In genomic region chr17:48624118-48624517, GRCh38 we compare ENCODE assay signal across 23 cellular contexts. TPM values are rescaled to one million over a fixed set of nuclear protein-coding genes. Genes with fewer than 3 reads are reported as not detected.
A peak's percentile ranks its signal among the peaks of the same experiment; 100 is the strongest.
DNase-seq lines count a peak whose midpoint lies in the region; ATAC-seq, FAIRE-seq and TF ChIP-seq lines count a peak whose summit lies in the region.
"Had no signal": no experiment of that assay in that cellular context is flagged by ENCODE, and none has a peak within 500 bp of the region (broad histone marks: within the 10 kb centered on the region; RNA-seq: fewer than 3 reads in every experiment).

No MANE protein-coding gene starts in this region.

- peaks cover 100% of the 10 kb centered on the region for H3K27me3 ChIP-seq in GM23338 (ENCODE audit: insufficient read depth)
- H3K27me3 ChIP-seq in K562 (ENCODE audit: control insufficient read depth in 2 of 2, insufficient read depth in 2 of 2, low read length in 2 of 2), result no peaks in the 10 kb centered on the region
- peaks cover 29 to 43% of the 10 kb centered on the region in 2 donors for H3K27me3 ChIP-seq in naive thymus-derived CD4-positive, alpha-beta T cell (ENCODE audit: control insufficient read depth in 2 of 2, insufficient read depth in 2 of 2, low read length in 2 of 2)

- CTCF ChIA-PET in K562 (lab: Yijun Ruan, JAX; ENCODE audit: low intra/inter-chr PET ratio), result interaction anchor here (0.6 kb wide), 1 partner anchor 197 kb away, joined by 4 read pairs; no protein-coding TSS in a partner anchor
- CTCF ChIA-PET in naive thymus-derived CD4-positive, alpha-beta T cell (lab: Charles Lee), result interaction anchor here (1.8 kb wide), 1 partner anchor 12 kb away, joined by 5 read pairs; no protein-coding TSS in a partner anchor

- DNase-seq in AG10803 (ENCODE audit: low read depth) (no peak), GM23338 (ENCODE audit: low spot score) (no peak), K562 (ENCODE audit: extremely low read depth in 1 of 4, low spot score in 3 of 4) (no peak), NCI-H1694 (lab: John Stamatoyannopoulos, UW) (no peak), activated gamma-delta T cell treated with Interleukin-2 at 50 U/mL for 16 hours (no peak), coronary artery (ENCODE audit: low spot score) (no peak)
- no peak for DNase-seq in naive thymus-derived CD4-positive, alpha-beta T cell
- DNase-seq: activated CD4-positive, alpha-beta T cell treated with anti-CD3 and anti-CD28 coated beads, Interleukin-2, amount 50 U/mL, for 4 hours; amygdala; COR-L47; effector CD8-positive, alpha-beta T cell; esophagus squamous epithelium; left ventricle myocardium inferior; NCI-H1105 treated with DMSO at 0.1 percent for 48 hours; NCI-H526 treated with DMSO at 0.1 percent for 48 hours; pancreas; right lobe of liver; SHP77 treated with DMSO at 0.1 percent for 48 hours; T-helper 1 cell; thyroid gland had no signal

- WGBS in K562 (ENCODE audit: insufficient coverage, low coverage, missing lambda C conversion rate), result 2% methylated on average over 5 of the region's 5 CpGs

- H4K20me1 ChIP-seq in GM23338 (replicated peaks; ENCODE audit: insufficient read depth), result peaks cover 55% of the 10 kb centered on the region
- H4K20me1 ChIP-seq in K562 (replicated peaks; ENCODE audit: control insufficient read depth, insufficient read depth, low read length), result peaks cover 51% of the 10 kb centered on the region

- peaks cover 15% of the 10 kb centered on the region for H3K4me1 Mint-ChIP-seq in GM23338
- peaks cover 13 to 25% (median 17%) of the 10 kb centered on the region in 7 donors for H3K4me1 Mint-ChIP-seq in naive thymus-derived CD4-positive, alpha-beta T cell

- H3K27ac Mint-ChIP-seq in GM23338, result no peak overlapping the region
- H3K27ac Mint-ChIP-seq in naive thymus-derived CD4-positive, alpha-beta T cell, result no peak overlapping the region
- H3K27ac Mint-ChIP-seq: activated T-helper 2 cell treated with anti-CD3 and anti-CD28 coated beads, Interferon-gamma antibody, Interleukin-2, Interleukin-4, amounts not matched to agents 10 μg/mL and 5 μg/mL and 100 μg/mL, durations not matched to agents 14 hours and 24 hours and 36 hours had no signal

- in situ Hi-C loops in K562 (cut with MboI), result loop anchor here (10.0 kb wide), 1 partner anchor 589 kb away; the partner anchor contains the start of gene COPZ2

- POLR2A ChIA-PET in K562 (lab: Yijun Ruan, JAX), result interaction anchor here (0.6 to 4.0 kb wide), 16 partner anchors 8 to 574 kb away, joined by 3 to 43 read pairs (median 4); partner anchors contain the start of genes HOXB5 and SNX11
- POLR2A ChIA-PET in naive thymus-derived CD4-positive, alpha-beta T cell (lab: Charles Lee), result interaction anchor here (0.6 to 1.4 kb wide), 3 partner anchors 8 to 1191 kb away, joined by 3 to 5 read pairs (median 3); partner anchors contain the start of gene HOXB8

- BruUV-seq in K562 (replicated peaks; lab: Mats Ljungman, UMichigan), result no TSS peak

- H3K79me2 ChIP-seq in GM23338 (replicated peaks; ENCODE audit: insufficient read depth) (no peaks in the 10 kb centered on the region), K562 (ENCODE audit: control insufficient read depth, insufficient read depth, low read length) (peaks cover 94% of the 10 kb centered on the region)

- no peaks in the 10 kb centered on the region for H3K9me3 ChIP-seq in K562 (replicated peaks; ENCODE audit: control insufficient read depth, insufficient read depth, low read depth, low read length)
- H3K9me3 ChIP-seq in naive thymus-derived CD4-positive, alpha-beta T cell (ENCODE audit: control insufficient read depth in 2 of 3, low read length in 3 of 3), result no peaks in the 10 kb centered on the region
- H3K9me3 ChIP-seq: esophagus squamous epithelium, left ventricle myocardium inferior, pancreas, right lobe of liver, thyroid gland had no signal

- no peak for FAIRE-seq in K562 (lab: Jason Lieb, UNC)
- FAIRE-seq: H1, pancreas had no signal

- no peak for TF ChIP-seq POLR2A in K562 (conservative IDR thresholded peaks at IDR 0.05)

- no peak for TF ChIP-seq RAD21 in K562 (CRISPR knock-in tag; conservative IDR thresholded peaks at IDR 0.05 in 1 of 2, IDR thresholded peaks at IDR 0.05 in 1 of 2)

- peaks cover 3% of the 10 kb centered on the region; the same call in 2 of the 3 replicates for H3K36me3 Mint-ChIP-seq in GM23338 (ENCODE audit: low read depth)
- H3K36me3 Mint-ChIP-seq in naive thymus-derived CD4-positive, alpha-beta T cell, result peaks cover 0 to 3% (median 0%) of the 10 kb centered on the region in 5 donors

- peak overlapping the region; percentile 69 for H3K4me3 ChIP-seq in AG10803 (ENCODE audit: low read length)
- H3K4me3 ChIP-seq in GM23338, result no peak overlapping the region
- peak overlapping the region; percentile 97 for H3K4me3 ChIP-seq in K562
- no peak overlapping the region for H3K4me3 ChIP-seq in naive thymus-derived CD4-positive, alpha-beta T cell (ENCODE audit: low read length)
- no peak overlapping the region for H3K4me3 ChIP-seq in coronary artery
- H3K4me3 ChIP-seq: pancreas, right lobe of liver had no signal

- H3F3A ChIP-seq in GM23338 (replicated peaks; ENCODE audit: low read depth), result peaks cover 51% of the 10 kb centered on the region

- intact Hi-C loops in K562 (cut with micrococcal nuclease), result no loop called here
- intact Hi-C loops in naive thymus-derived CD4-positive, alpha-beta T cell (cut with micrococcal nuclease), result no loop called here

- H3K27me3 Mint-ChIP-seq in GM23338 (ENCODE audit: insufficient read depth, low read depth, poor library complexity), result peaks cover 97% of the 10 kb centered on the region
- peaks cover 79 to 91% (median 86%) of the 10 kb centered on the region in 5 donors for H3K27me3 Mint-ChIP-seq in naive thymus-derived CD4-positive, alpha-beta T cell

- H3K4me2 ChIP-seq in GM23338 (peak overlapping the region; percentile 80; the same call in 1 of the 2 replicates), K562 (ENCODE audit: insufficient read depth, low read length) (peak overlapping the region; percentile 65)

- ATAC-seq in GM23338 (no peak), K562 (no peak), GM21576 (IDR thresholded peaks at IDR 0.05; ENCODE audit: unreplicated experiment) (no peak)
- ATAC-seq in naive thymus-derived CD4-positive, alpha-beta T cell, result no peak

- no peak for TF ChIP-seq EP300 in K562 (IDR thresholded peaks at IDR 0.05; ENCODE audit: low read length)

- peaks cover 4% of the 10 kb centered on the region; the same call in 2 of the 3 replicates for H3K9me3 Mint-ChIP-seq in GM23338
- H3K9me3 Mint-ChIP-seq in naive thymus-derived CD4-positive, alpha-beta T cell, result no peaks in the 10 kb centered on the region
- H3K9me3 Mint-ChIP-seq: activated T-helper 2 cell treated with anti-CD3 and anti-CD28 coated beads, Interferon-gamma antibody, Interleukin-2, Interleukin-4, amounts not matched to agents 10 μg/mL and 5 μg/mL and 100 μg/mL, durations not matched to agents 14 hours and 24 hours and 36 hours had no signal

- TF ChIP-seq CTCF in AG10803 (conservative IDR thresholded peaks at IDR 0.05; ENCODE audit: low read length) (no peak), GM23338 (conservative IDR thresholded peaks at IDR 0.05; ENCODE audit: low read depth in 2 of 2) (no peak), K562 (IDR thresholded peaks at IDR 0.05 in 2 of 3, conservative IDR thresholded peaks at IDR 0.05 in 1 of 3; ENCODE audit: insufficient read depth in 2 of 3, low read depth in 1 of 3, low read length in 3 of 3) (no peak), coronary artery (IDR thresholded peaks at IDR 0.05) (no peak)

- no peak overlapping the region for H3K27ac ChIP-seq in GM23338 (ENCODE audit: low read depth)
- H3K27ac ChIP-seq in K562 (ENCODE audit: extremely low read depth, low read depth, low read length), result peak overlapping the region; percentile 99
- no peak overlapping the region for H3K27ac ChIP-seq in naive thymus-derived CD4-positive, alpha-beta T cell (ENCODE audit: low read depth, low read length)
- H3K27ac ChIP-seq in coronary artery, result no peak overlapping the region
- H3K27ac ChIP-seq: esophagus squamous epithelium, left ventricle myocardium inferior, pancreas, right lobe of liver, thyroid gland had no signal

- H3K36me3 ChIP-seq in GM23338 (ENCODE audit: insufficient read depth) (no peaks in the 10 kb centered on the region), K562 (ENCODE audit: control insufficient read depth, insufficient read depth, low read length) (peaks cover 51% of the 10 kb centered on the region)
- no peaks in the 10 kb centered on the region for H3K36me3 ChIP-seq in naive thymus-derived CD4-positive, alpha-beta T cell (ENCODE audit: control insufficient read depth in 2 of 3, insufficient read depth in 3 of 3, low read length in 3 of 3)
- H3K36me3 ChIP-seq: esophagus squamous epithelium, left ventricle myocardium inferior, pancreas, right lobe of liver, thyroid gland had no signal

- H3K9ac ChIP-seq in K562 (ENCODE audit: insufficient read depth in 1 of 2, low read depth in 2 of 2, low read length in 2 of 2), result peak overlapping the region; percentile 99 to 100

- no peaks in the 10 kb centered on the region for H3K9me2 ChIP-seq in GM23338 (ENCODE audit: insufficient read depth)

- H3K9me1 ChIP-seq in K562 (ENCODE audit: control insufficient read depth, insufficient read depth, low read length), result no peaks in the 10 kb centered on the region

- H3K4me3 Mint-ChIP-seq in GM23338, result no peak overlapping the region; the same call in 2 of the 3 replicates
- H3K4me3 Mint-ChIP-seq in naive thymus-derived CD4-positive, alpha-beta T cell, result peak overlapping the region in 7 of 10 donors; percentile 1 to 87 (median 30)

- H2AFZ ChIP-seq in GM23338 (no peak overlapping the region), K562 (ENCODE audit: low read depth, low read length) (no peak overlapping the region)

- H3K4me1 ChIP-seq in GM23338 (ENCODE audit: insufficient read depth) (peaks cover 25% of the 10 kb centered on the region), K562 (replicated peaks in 1 of 2; ENCODE audit: control insufficient read depth in 2 of 2, insufficient read depth in 2 of 2, low read length in 2 of 2) (peaks cover 51 to 65% of the 10 kb centered on the region in 2 experiments)
- peaks cover 15 to 16% of the 10 kb centered on the region in 2 donors for H3K4me1 ChIP-seq in naive thymus-derived CD4-positive, alpha-beta T cell (ENCODE audit: control insufficient read depth in 2 of 2, insufficient read depth in 2 of 2, low read length in 2 of 2)

RNA-seq across cellular contexts. Expression of gene HOXB9, which starts 2.0 kb away (rescaled TPM):
- not detected in 2 replicates for total RNA-seq in GM23338 (2014; rRNA removed; shearing (Covaris generic))
- not detected in 2 replicates for polyA plus RNA-seq in GM23338 (2016; fragmentation: Nextera tagmentation; extraction: Ambion mirVana)
- total RNA-seq in K562 (2011; cell fraction: chromatin; rRNA removed; ENCODE audit: low replicate concordance), result 92.5 and 108 TPM in 2 replicates
- total RNA-seq in K562 (2011; cell fraction: nucleolus; rRNA removed), result 55.1 and 62.2 TPM in 2 replicates
- 83.2 and 118 TPM in 2 replicates for total RNA-seq in K562 (2011; cell fraction: nucleoplasm; rRNA removed)
- total RNA-seq in K562 (2014; rRNA removed), result 77.6 and 91.3 TPM in 2 replicates
- total RNA-seq in K562 (2014; rRNA removed; fragmentation: Illumina TruSeq; extraction: Trizol), result 64.8 and 71.4 TPM in 2 replicates
- 54.3 and 54.6 TPM in 2 replicates for total RNA-seq in K562 (2015; rRNA removed; fragmentation: Illumina TruSeq; extraction: Trizol)
- total RNA-seq in K562 (2021), result 136 and 146 TPM in 2 replicates
- polyA plus RNA-seq in K562 (2011; rRNA removed), result 104 and 141 TPM in 2 replicates
- 113 and 142 TPM in 2 replicates for polyA plus RNA-seq in K562 (2011; cell fraction: cytosol; rRNA removed)
- polyA plus RNA-seq in K562 (2011; cell fraction: nucleus; rRNA removed), result 117 and 138 TPM in 2 replicates
- 89.9 and 176 TPM in 2 replicates for polyA plus RNA-seq in K562 (2012)
- 187 and 196 TPM in 2 replicates for polyA plus RNA-seq in K562 (2014; fragmentation: Illumina TruSeq; extraction: Trizol)
- 1 to 10 TPM; 3.1 to 5.2 TPM for polyA plus RNA-seq in K562 (2014; fragmentation: Nextera tagmentation; extraction: Ambion mirVana)
- 136 and 145 TPM in 2 replicates for polyA plus RNA-seq in K562 (2014; rRNA removed)
- polyA minus RNA-seq in K562 (2011; rRNA and poly(A)+ RNA removed), result 54.1 and 61.9 TPM in 2 replicates
- 46.9 and 52.2 TPM in 2 replicates for polyA minus RNA-seq in K562 (2011; cell fraction: cytosol; rRNA and poly(A)+ RNA removed)
- 28.9 and 46.7 TPM in 2 replicates for polyA minus RNA-seq in K562 (2011; cell fraction: nucleus; rRNA and poly(A)+ RNA removed)
- total RNA-seq in naive thymus-derived CD4-positive, alpha-beta T cell, result under 1 TPM in 3 of 5 experiments, not detected in 2; 0.12 to 0.24 (median 0.16) TPM
- polyA plus RNA-seq in naive thymus-derived CD4-positive, alpha-beta T cell, result not detected
- total RNA-seq: esophagus squamous epithelium, H1, left ventricle myocardium inferior, right lobe of liver, thyroid gland had no signal
- polyA plus RNA-seq: H1, pancreas had no signal

RNA-seq across cellular contexts. Expression of gene HOXB8, which starts 9.0 kb away (rescaled TPM):
- not detected in 2 replicates for total RNA-seq in GM23338 (2014; rRNA removed; shearing (Covaris generic))
- polyA plus RNA-seq in GM23338 (2016; fragmentation: Nextera tagmentation; extraction: Ambion mirVana), result not detected in 2 replicates
- total RNA-seq in K562 (2011; cell fraction: chromatin; rRNA removed; ENCODE audit: low replicate concordance), result 13.9 and 15.4 TPM in 2 replicates
- total RNA-seq in K562 (2011; cell fraction: nucleolus; rRNA removed), result 8.9 and 11.7 TPM in 2 replicates
- 12.5 and 25.9 TPM in 2 replicates for total RNA-seq in K562 (2011; cell fraction: nucleoplasm; rRNA removed)
- 5.1 and 9.3 TPM in 2 replicates for total RNA-seq in K562 (2014; rRNA removed)
- total RNA-seq in K562 (2014; rRNA removed; fragmentation: Illumina TruSeq; extraction: Trizol), result 1.5 and 2.9 TPM in 2 replicates
- total RNA-seq in K562 (2015; rRNA removed; fragmentation: Illumina TruSeq; extraction: Trizol), result 2.1 and 2.5 TPM in 2 replicates
- 14.9 and 17.7 TPM in 2 replicates for total RNA-seq in K562 (2021)
- polyA plus RNA-seq in K562 (2011; rRNA removed), result 3.6 and 4.6 TPM in 2 replicates
- 7.3 and 10.8 TPM in 2 replicates for polyA plus RNA-seq in K562 (2011; cell fraction: cytosol; rRNA removed)
- 16.6 and 22.3 TPM in 2 replicates for polyA plus RNA-seq in K562 (2011; cell fraction: nucleus; rRNA removed)
- polyA plus RNA-seq in K562 (2012), result 5.9 and 20.0 TPM in 2 replicates
- polyA plus RNA-seq in K562 (2014; fragmentation: Illumina TruSeq; extraction: Trizol), result 7.0 and 8.3 TPM in 2 replicates
- 1 to 10 TPM in 1 of 2 experiments, under 1 TPM in 1; 0.52 to 1.2 TPM for polyA plus RNA-seq in K562 (2014; fragmentation: Nextera tagmentation; extraction: Ambion mirVana)
- 18.8 and 23.8 TPM in 2 replicates for polyA plus RNA-seq in K562 (2014; rRNA removed)
- 1.8 and 2.2 TPM in 2 replicates for polyA minus RNA-seq in K562 (2011; rRNA and poly(A)+ RNA removed)
- polyA minus RNA-seq in K562 (2011; cell fraction: cytosol; rRNA and poly(A)+ RNA removed), result 2.4 and 7.1 TPM in 2 replicates
- 3.1 and 4.2 TPM in 2 replicates for polyA minus RNA-seq in K562 (2011; cell fraction: nucleus; rRNA and poly(A)+ RNA removed)
- not detected for total RNA-seq in naive thymus-derived CD4-positive, alpha-beta T cell
- polyA plus RNA-seq in naive thymus-derived CD4-positive, alpha-beta T cell, result not detected
- total RNA-seq: activated T-helper 2 cell treated with anti-CD3 and anti-CD28 coated beads, Interferon-gamma antibody, Interleukin-2, Interleukin-4, amounts not matched to agents 10 μg/mL and 5 μg/mL and 100 μg/mL, durations not matched to agents 14 hours and 24 hours and 36 hours; esophagus squamous epithelium; H1; left ventricle myocardium inferior; right lobe of liver had no signal
- polyA plus RNA-seq: H1 had no signal

RNA-seq across cellular contexts. Expression of gene HOXB7, which starts 13.3 kb away (rescaled TPM):
- total RNA-seq in GM23338 (2014; rRNA removed; shearing (Covaris generic)), result not detected in 2 replicates
- not detected in 2 replicates for polyA plus RNA-seq in GM23338 (2016; fragmentation: Nextera tagmentation; extraction: Ambion mirVana)
- total RNA-seq in K562 (2011; cell fraction: chromatin; rRNA removed; ENCODE audit: low replicate concordance), result 1.4 and 3.5 TPM in 2 replicates
- 0.79 and 1.5 TPM in 2 replicates for total RNA-seq in K562 (2011; cell fraction: nucleolus; rRNA removed)
- 2.1 TPM in 2 replicates for total RNA-seq in K562 (2011; cell fraction: nucleoplasm; rRNA removed)
- 8.3 and 11.0 TPM in 2 replicates for total RNA-seq in K562 (2014; rRNA removed)
- total RNA-seq in K562 (2014; rRNA removed; fragmentation: Illumina TruSeq; extraction: Trizol), result 13.5 and 14.7 TPM in 2 replicates
- 14.8 and 16.7 TPM in 2 replicates for total RNA-seq in K562 (2015; rRNA removed; fragmentation: Illumina TruSeq; extraction: Trizol)
- 8.2 and 10.8 TPM in 2 replicates for total RNA-seq in K562 (2021)
- polyA plus RNA-seq in K562 (2011; rRNA removed), result 5.5 and 5.9 TPM in 2 replicates
- 8.3 and 8.4 TPM in 2 replicates for polyA plus RNA-seq in K562 (2011; cell fraction: cytosol; rRNA removed)
- polyA plus RNA-seq in K562 (2011; cell fraction: nucleus; rRNA removed), result 2.7 and 3.9 TPM in 2 replicates
- polyA plus RNA-seq in K562 (2012), result 10.4 and 16.5 TPM in 2 replicates
- polyA plus RNA-seq in K562 (2014; fragmentation: Illumina TruSeq; extraction: Trizol), result 10.3 and 11.6 TPM in 2 replicates
- 1 to 10 TPM; 5.7 to 5.8 TPM for polyA plus RNA-seq in K562 (2014; fragmentation: Nextera tagmentation; extraction: Ambion mirVana)
- 11.1 and 13.9 TPM in 2 replicates for polyA plus RNA-seq in K562 (2014; rRNA removed)
- 1.9 and 2.5 TPM in 2 replicates for polyA minus RNA-seq in K562 (2011; rRNA and poly(A)+ RNA removed)
- polyA minus RNA-seq in K562 (2011; cell fraction: cytosol; rRNA and poly(A)+ RNA removed), result 2.9 and 3.5 TPM in 2 replicates
- 0.67 and 2.3 TPM in 2 replicates for polyA minus RNA-seq in K562 (2011; cell fraction: nucleus; rRNA and poly(A)+ RNA removed)
- total RNA-seq in naive thymus-derived CD4-positive, alpha-beta T cell, result under 1 TPM in 1 of 5 experiments, not detected in 4; 0.31 TPM
- polyA plus RNA-seq in naive thymus-derived CD4-positive, alpha-beta T cell, result not detected
- total RNA-seq: H1 had no signal
- polyA plus RNA-seq: H1 had no signal

RNA-seq across cellular contexts. Expression of gene HOXB6, which starts 19.3 kb away (rescaled TPM):
- total RNA-seq in GM23338 (2014; rRNA removed; shearing (Covaris generic)), result not detected in 2 replicates
- polyA plus RNA-seq in GM23338 (2016; fragmentation: Nextera tagmentation; extraction: Ambion mirVana) (not detected in 2 replicates), K562 (2011; rRNA removed) (2.3 and 3.0 TPM in 2 replicates), K562 (2014; fragmentation: Illumina TruSeq; extraction: Trizol) (4.0 and 7.7 TPM in 2 replicates), K562 (2014; fragmentation: Nextera tagmentation; extraction: Ambion mirVana) (1 to 10 TPM; 1.2 to 1.9 TPM), K562 (2014; rRNA removed) (13.7 and 14.8 TPM in 2 replicates)
- total RNA-seq in K562 (2011; cell fraction: chromatin; rRNA removed; ENCODE audit: low replicate concordance), result 18.7 and 26.2 TPM in 2 replicates
- 10.4 and 11.2 TPM in 2 replicates for total RNA-seq in K562 (2011; cell fraction: nucleolus; rRNA removed)
- 12.0 and 17.8 TPM in 2 replicates for total RNA-seq in K562 (2011; cell fraction: nucleoplasm; rRNA removed)
- total RNA-seq in K562 (2014; rRNA removed) (6.5 and 9.1 TPM in 2 replicates), K562 (2014; rRNA removed; fragmentation: Illumina TruSeq; extraction: Trizol) (3.9 and 4.9 TPM in 2 replicates), K562 (2015; rRNA removed; fragmentation: Illumina TruSeq; extraction: Trizol) (7.3 and 7.5 TPM in 2 replicates), K562 (2021) (10.6 and 14.2 TPM in 2 replicates)
- 3.7 and 4.0 TPM in 2 replicates for polyA plus RNA-seq in K562 (2011; cell fraction: cytosol; rRNA removed)
- 16.7 and 17.3 TPM in 2 replicates for polyA plus RNA-seq in K562 (2011; cell fraction: nucleus; rRNA removed)
- 9.7 and 11.7 TPM in 2 replicates for polyA plus RNA-seq in K562 (2012)
- 0.42 and 0.63 TPM in 2 replicates for polyA minus RNA-seq in K562 (2011; rRNA and poly(A)+ RNA removed)
- polyA minus RNA-seq in K562 (2011; cell fraction: cytosol; rRNA and poly(A)+ RNA removed), result 1.3 TPM in 1 of 2 replicates, not detected in the other
- 3.5 and 8.1 TPM in 2 replicates for polyA minus RNA-seq in K562 (2011; cell fraction: nucleus; rRNA and poly(A)+ RNA removed)
- under 1 TPM in 1 of 5 experiments, not detected in 4; 0.34 TPM for total RNA-seq in naive thymus-derived CD4-positive, alpha-beta T cell
- not detected for polyA plus RNA-seq in naive thymus-derived CD4-positive, alpha-beta T cell
- total RNA-seq: H1 had no signal
- polyA plus RNA-seq: H1 had no signal

RNA-seq across cellular contexts. Expression of gene HOXB5, which starts 30.5 kb away (rescaled TPM):
- total RNA-seq in GM23338 (2014; rRNA removed; shearing (Covaris generic)), result not detected in 2 replicates
- polyA plus RNA-seq in GM23338 (2016; fragmentation: Nextera tagmentation; extraction: Ambion mirVana) (not detected in 2 replicates), K562 (2011; rRNA removed) (0.36 and 0.87 TPM in 2 replicates), K562 (2014; fragmentation: Illumina TruSeq; extraction: Trizol) (1.4 and 1.5 TPM in 2 replicates), K562 (2014; fragmentation: Nextera tagmentation; extraction: Ambion mirVana) (under 1 TPM; 0.24 to 0.25 TPM), K562 (2014; rRNA removed) (2.7 and 3.2 TPM in 2 replicates)
- 4.9 and 5.1 TPM in 2 replicates for total RNA-seq in K562 (2011; cell fraction: chromatin; rRNA removed; ENCODE audit: low replicate concordance)
- total RNA-seq in K562 (2011; cell fraction: nucleolus; rRNA removed), result 1.8 and 2.0 TPM in 2 replicates
- total RNA-seq in K562 (2011; cell fraction: nucleoplasm; rRNA removed), result 2.4 and 3.7 TPM in 2 replicates
- total RNA-seq in K562 (2014; rRNA removed) (0.27 and 0.57 TPM in 2 replicates), K562 (2014; rRNA removed; fragmentation: Illumina TruSeq; extraction: Trizol) (0.38 and 0.65 TPM in 2 replicates), K562 (2015; rRNA removed; fragmentation: Illumina TruSeq; extraction: Trizol) (0.75 and 0.80 TPM in 2 replicates), K562 (2021) (2.4 and 2.6 TPM in 2 replicates)
- 0.36 and 0.52 TPM in 2 replicates for polyA plus RNA-seq in K562 (2011; cell fraction: cytosol; rRNA removed)
- polyA plus RNA-seq in K562 (2011; cell fraction: nucleus; rRNA removed), result 3.7 TPM in 2 replicates
- 2.9 and 6.4 TPM in 2 replicates for polyA plus RNA-seq in K562 (2012)
- 0.11 and 0.15 TPM in 2 replicates for polyA minus RNA-seq in K562 (2011; rRNA and poly(A)+ RNA removed)
- polyA minus RNA-seq in K562 (2011; cell fraction: cytosol; rRNA and poly(A)+ RNA removed), result 0.38 and 0.82 TPM in 2 replicates
- polyA minus RNA-seq in K562 (2011; cell fraction: nucleus; rRNA and poly(A)+ RNA removed), result 0.54 and 1.1 TPM in 2 replicates
- not detected for total RNA-seq in naive thymus-derived CD4-positive, alpha-beta T cell
- polyA plus RNA-seq in naive thymus-derived CD4-positive, alpha-beta T cell, result not detected
- total RNA-seq: activated T-helper 2 cell treated with anti-CD3 and anti-CD28 coated beads, Interferon-gamma antibody, Interleukin-2, Interleukin-4, amounts not matched to agents 10 μg/mL and 5 μg/mL and 100 μg/mL, durations not matched to agents 14 hours and 24 hours and 36 hours; esophagus squamous epithelium; H1; left ventricle myocardium inferior had no signal
- polyA plus RNA-seq: H1 had no signal

Comparison
In these comparisons a context has a peak if more than half of its experiments do, and no peak if none do; other contexts are left out.
1. H3K4me3 ChIP-seq: peak in AG10803 (single experiment) and K562 (single experiment); none in GM23338 (single experiment), naive thymus-derived CD4-positive, alpha-beta T cell (single experiment) and coronary artery (single experiment).
2. RNA of gene HOXB9, which starts 2.0 kb away (total RNA-seq): 54.3 to 146 TPM in K562; 0.12 to 0.24 TPM in naive thymus-derived CD4-positive, alpha-beta T cell and not detected in GM23338; every median in the first group is over 10 times any median in the second.